In genomic region chr1:167159782-167160181, GRCh38 we compare ENCODE assay signal across 9 cellular contexts.
"Had no signal": no experiment of that assay in that cellular context is flagged by ENCODE, and none has a peak within 500 bp of the region (broad histone marks: within the 10 kb centered on the region; RNA-seq: fewer than 3 reads in every experiment).

No MANE protein-coding gene starts in this region.

- H3K27ac ChIP-seq: GM23248, KMS-11 had no signal

- DNase-seq: GM23248, GOT3, H9, HCEC 1CT, IMR-90, KBM-7 had no signal

- FAIRE-seq: H54, HTR-8/SVneo had no signal

- H3K4me3 Mint-ChIP-seq: H9 had no signal

- H3K4me2 ChIP-seq: KMS-11 had no signal

- H3K4me3 ChIP-seq: GM23248 had no signal

- H2AFZ ChIP-seq: GM23248 had no signal

- H3K27ac Mint-ChIP-seq: H9 had no signal

- H3K9ac ChIP-seq: GM23248, KMS-11 had no signal
